In genomic region chr12:1918081-1918874, GRCh38 we compare ENCODE assay signal across 11 cellular contexts. TPM values are rescaled to one million over a fixed set of nuclear protein-coding genes. Genes with fewer than 3 reads are reported as not detected.
DNase-seq lines count a peak whose midpoint lies in the region; ATAC-seq and TF ChIP-seq lines count a peak whose summit lies in the region.
"Had no signal": no experiment of that assay in that cellular context is flagged by ENCODE, and none has a peak within 500 bp of the region (broad histone marks: within the 10 kb centered on the region; RNA-seq: fewer than 3 reads in every experiment).

A gene with protein sequence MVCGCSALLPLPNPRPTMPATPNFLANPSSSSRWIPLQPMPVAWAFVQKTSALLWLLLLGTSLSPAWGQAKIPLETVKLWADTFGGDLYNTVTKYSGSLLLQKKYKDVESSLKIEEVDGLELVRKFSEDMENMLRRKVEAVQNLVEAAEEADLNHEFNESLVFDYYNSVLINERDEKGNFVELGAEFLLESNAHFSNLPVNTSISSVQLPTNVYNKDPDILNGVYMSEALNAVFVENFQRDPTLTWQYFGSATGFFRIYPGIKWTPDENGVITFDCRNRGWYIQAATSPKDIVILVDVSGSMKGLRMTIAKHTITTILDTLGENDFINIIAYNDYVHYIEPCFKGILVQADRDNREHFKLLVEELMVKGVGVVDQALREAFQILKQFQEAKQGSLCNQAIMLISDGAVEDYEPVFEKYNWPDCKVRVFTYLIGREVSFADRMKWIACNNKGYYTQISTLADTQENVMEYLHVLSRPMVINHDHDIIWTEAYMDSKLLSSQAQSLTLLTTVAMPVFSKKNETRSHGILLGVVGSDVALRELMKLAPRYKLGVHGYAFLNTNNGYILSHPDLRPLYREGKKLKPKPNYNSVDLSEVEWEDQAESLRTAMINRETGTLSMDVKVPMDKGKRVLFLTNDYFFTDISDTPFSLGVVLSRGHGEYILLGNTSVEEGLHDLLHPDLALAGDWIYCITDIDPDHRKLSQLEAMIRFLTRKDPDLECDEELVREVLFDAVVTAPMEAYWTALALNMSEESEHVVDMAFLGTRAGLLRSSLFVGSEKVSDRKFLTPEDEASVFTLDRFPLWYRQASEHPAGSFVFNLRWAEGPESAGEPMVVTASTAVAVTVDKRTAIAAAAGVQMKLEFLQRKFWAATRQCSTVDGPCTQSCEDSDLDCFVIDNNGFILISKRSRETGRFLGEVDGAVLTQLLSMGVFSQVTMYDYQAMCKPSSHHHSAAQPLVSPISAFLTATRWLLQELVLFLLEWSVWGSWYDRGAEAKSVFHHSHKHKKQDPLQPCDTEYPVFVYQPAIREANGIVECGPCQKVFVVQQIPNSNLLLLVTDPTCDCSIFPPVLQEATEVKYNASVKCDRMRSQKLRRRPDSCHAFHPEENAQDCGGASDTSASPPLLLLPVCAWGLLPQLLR (minus strand): TSS chr12:1918652. CDS start chr12:1918473, 179 bp downstream.

- H3K9me3 ChIP-seq in OCI-LY3 (ENCODE audit: insufficient read depth, low read length) (0 out of 2 replicates have a peak, but pooled peaks cover 2% of the 10 kb centered on the region), spleen (no peaks in the 10 kb centered on the region)

- DNase-seq in NCI-H2107 treated with DMSO at 0.1 percent for 48 hours (lab: John Stamatoyannopoulos, UW; ENCODE audit: unreplicated experiment) (peak; percentile 25), NCI-H2107 (lab: John Stamatoyannopoulos, UW) (no peak), iPS-NIHi11 (ENCODE audit: low spot score) (peak; percentile 59), spleen (peak; percentile 82), mucosa of gallbladder (ENCODE audit: low spot score) (no peak), OCI-M1 (lab: John Stamatoyannopoulos, UW) (no peak)
- DNase-seq: brain microvascular endothelial cell; stimulated activated CD4-positive, alpha-beta T cell treated with anti-CD3 and anti-CD28 coated beads, Interleukin-4, amount 100 ng/mL, for 4 hours had no signal

- no peak for ATAC-seq in GM19455 (IDR thresholded peaks at IDR 0.05; ENCODE audit: unreplicated experiment)

- H3K4me2 ChIP-seq in OCI-LY3 (ENCODE audit: low read length) = peak within 1 kb of the TSS; percentile 46

- TF ChIP-seq CTCF in OCI-LY3 (IDR thresholded peaks at IDR 0.05; ENCODE audit: low read depth, low read length) = no peak
- TF ChIP-seq CTCF in spleen (IDR thresholded peaks at IDR 0.05 in 8 of 11, conservative IDR thresholded peaks at IDR 0.05 in 3 of 11) = no peak

- no peaks in the 10 kb centered on the region for H4K20me1 ChIP-seq in OCI-LY3 (ENCODE audit: insufficient read depth, low read length)

- peak within 1 kb of the TSS; percentile 64; the same call in 1 of the 2 replicates for H2AFZ ChIP-seq in OCI-LY3 (ENCODE audit: low read depth, low read length)

- H3K27me3 ChIP-seq in OCI-LY3 (ENCODE audit: low read depth, low read length) (0 out of 2 replicates have a peak, but pooled peaks cover 8% of the 10 kb centered on the region), spleen (replicated peaks in 1 of 7) (peaks cover 0 to 6% (median 0%) of the 10 kb centered on the region in 7 donors)
- H3K27me3 ChIP-seq: brain microvascular endothelial cell had no signal

- H3K4me1 ChIP-seq in OCI-LY3 (ENCODE audit: low read length) (peaks cover 12% of the 10 kb centered on the region), spleen (peaks cover 0 to 71% (median 23%) of the 10 kb centered on the region in 6 donors)

- no peaks in the 10 kb centered on the region for H3K36me3 ChIP-seq in OCI-LY3 (replicated peaks; ENCODE audit: low read depth, low read length)
- no peaks in the 10 kb centered on the region for H3K36me3 ChIP-seq in spleen
- H3K36me3 ChIP-seq: brain microvascular endothelial cell had no signal

- no peak for TF ChIP-seq POLR2A in spleen (IDR thresholded peaks at IDR 0.05)

- H3K4me3 ChIP-seq in OCI-LY3 (ENCODE audit: low read length) = peak within 1 kb of the TSS; percentile 41
- H3K4me3 ChIP-seq in spleen = peak within 1 kb of the TSS in 7 of 8 donors; percentile 4 to 64 (median 28)

- no peak within 1 kb of the TSS for H3K27ac ChIP-seq in OCI-LY3 (ENCODE audit: low read length)
- peak within 1 kb of the TSS; percentile 35 to 85 (median 70) for H3K27ac ChIP-seq in spleen
- H3K27ac ChIP-seq: brain microvascular endothelial cell had no signal

- H3K79me2 ChIP-seq in OCI-LY3 (ENCODE audit: low read length) = no peaks in the 10 kb centered on the region

- intact Hi-C loops in spleen (cut with DNase I; ENCODE audit: low total_unique reads) = no loop called here

- 45 to 62% (median 56%) methylated on average over 12 to 18 of the region's 18 CpGs for WGBS in spleen, 5 donors

- H3K9ac ChIP-seq in OCI-LY3 (ENCODE audit: low read length) = no peak within 1 kb of the TSS; the same call in 1 of the 2 replicates

RNA-seq across cellular contexts. Expression of the gene that starts here (rescaled TPM):
- total RNA-seq in spleen (10 to 100 TPM in 3 of 7 donors, 1 to 10 TPM in 4; 3.3 to 11.8 (median 10.0) TPM), mucosa of gallbladder (8.6 TPM)
- 1 to 10 TPM; 3.4 to 5.0 (median 4.9) TPM for polyA plus RNA-seq in spleen
- total RNA-seq: A172 had no signal

Comparison
In these comparisons a context has a peak if more than half of its experiments do, and no peak if none do; other contexts are left out.
1. DNase-seq: peak in NCI-H2107 treated with DMSO at 0.1 percent for 48 hours (single experiment), iPS-NIHi11 (single experiment) and spleen (single experiment); none in NCI-H2107 (single experiment), mucosa of gallbladder (single experiment) and OCI-M1 (single experiment).